In the genomic region with DNA sequence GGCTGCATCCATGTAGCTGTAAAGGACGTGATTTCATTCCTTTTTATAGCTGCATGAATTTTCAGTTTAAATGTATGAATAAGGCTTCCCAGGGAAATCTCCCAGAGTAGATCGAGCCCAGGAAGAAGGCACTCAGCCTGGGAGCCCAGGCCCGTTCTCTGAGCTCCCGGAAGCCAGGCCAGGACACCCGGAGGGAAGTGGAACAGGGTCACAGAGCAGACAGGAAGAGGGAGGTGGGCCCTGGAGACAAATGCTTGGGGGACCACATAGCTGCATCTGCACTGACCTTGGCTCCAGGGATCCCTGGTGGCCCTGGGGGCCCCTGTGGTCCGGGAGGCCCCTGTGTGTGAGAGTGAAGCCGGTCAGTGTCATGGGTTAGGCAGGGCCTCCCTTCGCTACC, we compare ENCODE assay signal across 20 cellular contexts. TPM values are rescaled to one million over a fixed set of nuclear protein-coding genes. Genes with fewer than 3 reads are reported as not detected.
DNase-seq lines count a peak whose midpoint lies in the region; ATAC-seq, FAIRE-seq and TF ChIP-seq lines count a peak whose summit lies in the region.
"Had no signal": no experiment of that assay in that cellular context is flagged by ENCODE, and none has a peak within 500 bp of the region (broad histone marks: within the 10 kb centered on the region; RNA-seq: fewer than 3 reads in every experiment).

No MANE protein-coding gene starts in this region.

- TF ChIP-seq POLR2A in HepG2 (IDR thresholded peaks at IDR 0.05; ENCODE audit: insufficient read depth in 1 of 2, low read depth in 2 of 2, low read length in 2 of 2), result no peak
- TF ChIP-seq POLR2A in thyroid gland (IDR thresholded peaks at IDR 0.05), result no peak

- ATAC-seq in HepG2 (no peak), GM21526 (IDR thresholded peaks at IDR 0.05; ENCODE audit: low FRiP score, unreplicated experiment) (no peak)
- no peak for ATAC-seq in stimulated activated effector memory CD8-positive, alpha-beta T cell treated with anti-CD3 and anti-CD28 coated beads, Interleukin-12 subunit alpha, Interleukin-12 subunit beta, amount 100 ng/mL, for 72 hours
- ATAC-seq: CD8-positive, alpha-beta T cell; K562 had no signal

- H3K27ac ChIP-seq in liver (ENCODE audit: low read depth in 1 of 2, low read length in 2 of 2) (no peak overlapping the region), HepG2 (ENCODE audit: extremely low read length, insufficient read depth, low read length) (no peak overlapping the region), OCI-LY7 (ENCODE audit: low read depth, low read length, poor library complexity, severe bottlenecking) (no peak overlapping the region), thyroid gland (peak overlapping the region in 1 of 3 donors; percentile 5)
- H3K27ac ChIP-seq: HL-60 had no signal

- POLR2A ChIA-PET in HepG2 (lab: Yijun Ruan, JAX), result no interaction called here
- POLR2A ChIA-PET in OCI-LY7 (lab: Charles Lee), result interaction anchor here (3.1 kb wide), 1 partner anchor 13 kb away, joined by 22 read pairs; no protein-coding TSS in a partner anchor

- TF ChIP-seq EP300 in HepG2 (IDR thresholded peaks at IDR 0.05; ENCODE audit: low read depth in 2 of 2, low read length in 2 of 2) (no peak), HepG2 (CRISPR knock-in tag; IDR thresholded peaks at IDR 0.05; ENCODE audit: borderline replicate concordance) (no peak)

- FAIRE-seq in HepG2 (lab: Jason Lieb, UNC), result no peak
- FAIRE-seq: D721Med, K562 had no signal

- in situ Hi-C loops in HepG2 (cut with HindIII; ENCODE audit: extremely low pct_ligation_motif_present, low pct_unique_long_range_greater_than_20kb), result no loop called here

- CTCF ChIA-PET in HepG2 (lab: Yijun Ruan, JAX; ENCODE audit: low intra/inter-chr PET ratio, low total read pairs) (no interaction called here), OCI-LY7 (lab: Charles Lee; ENCODE audit: unreplicated experiment) (no interaction called here)

- peaks cover 7% of the 10 kb centered on the region for H3K36me3 Mint-ChIP-seq in stimulated activated effector memory CD8-positive, alpha-beta T cell treated with anti-CD3 and anti-CD28 coated beads, Interleukin-12 subunit alpha, Interleukin-12 subunit beta, amount 100 ng/mL, for 72 hours
- H3K36me3 Mint-ChIP-seq: CD14-positive monocyte; CD8-positive, alpha-beta T cell had no signal

- H3K4me3 Mint-ChIP-seq in stimulated activated effector memory CD8-positive, alpha-beta T cell treated with anti-CD3 and anti-CD28 coated beads, Interleukin-12 subunit alpha, Interleukin-12 subunit beta, amount 100 ng/mL, for 72 hours, result no peak overlapping the region
- H3K4me3 Mint-ChIP-seq: CD14-positive monocyte; CD8-positive, alpha-beta T cell; H9 had no signal

- H3K9me3 ChIP-seq in liver (ENCODE audit: control insufficient read depth in 4 of 4, low read length in 3 of 4), result no peaks in the 10 kb centered on the region
- no peaks in the 10 kb centered on the region for H3K9me3 ChIP-seq in HepG2 (ENCODE audit: low read length)
- no peaks in the 10 kb centered on the region for H3K9me3 ChIP-seq in OCI-LY7 (ENCODE audit: low read length)
- H3K9me3 ChIP-seq in thyroid gland, result no peaks in the 10 kb centered on the region

- DNase-seq in HepG2 (ENCODE audit: low spot score), result no peak
- peak; percentile 31 for DNase-seq in OCI-LY7 (ENCODE audit: low spot score)
- no peak for DNase-seq in stimulated activated effector memory CD8-positive, alpha-beta T cell treated with anti-CD3 and anti-CD28 coated beads, Interleukin-12 subunit alpha, Interleukin-12 subunit beta, amount 100 ng/mL, for 72 hours (ENCODE audit: low spot score in 2 of 2)
- no peak for DNase-seq in thyroid gland
- DNase-seq in DMS79 treated with DMSO at 0.1 percent for 48 hours (lab: John Stamatoyannopoulos, UW), result no peak
- DNase-seq: ACHN; CD8-positive, alpha-beta T cell; COR-L47; DMS153; DND-41; GF-D8; GOT3; H9; Kasumi-1 had no signal

- TF ChIP-seq CTCF in liver (IDR thresholded peaks at IDR 0.05; ENCODE audit: low read depth, low read length, missing input control), result no peak
- TF ChIP-seq CTCF in HepG2 (CRISPR knock-in tag; IDR thresholded peaks at IDR 0.05), result no peak
- no peak for TF ChIP-seq CTCF in OCI-LY7 (conservative IDR thresholded peaks at IDR 0.05; ENCODE audit: low read length)
- no peak for TF ChIP-seq CTCF in thyroid gland (IDR thresholded peaks at IDR 0.05)

- H3K27me3 ChIP-seq in liver (ENCODE audit: control insufficient read depth in 4 of 4, insufficient read depth in 4 of 4, low read length in 3 of 4) (no peaks in the 10 kb centered on the region), HepG2 (ENCODE audit: control insufficient read depth in 1 of 2, insufficient read depth in 2 of 2, low read length in 2 of 2) (peaks cover 2 to 29% of the 10 kb centered on the region in 2 experiments; a peak in 3 of 5 replicates), thyroid gland (no peaks in the 10 kb centered on the region)

- intact Hi-C loops in HepG2 (cut with micrococcal nuclease; ENCODE audit: unreplicated experiment), result no loop called here
- intact Hi-C loops in OCI-LY7 (cut with micrococcal nuclease; ENCODE audit: unreplicated experiment), result no loop called here
- intact Hi-C loops in thyroid gland (cut with DNase I), result no loop called here

- 83% methylated on average over 8 of the region's 8 CpGs for WGBS in liver
- 40% methylated on average over 8 of the region's 8 CpGs for WGBS in HepG2 (ENCODE audit: low lambda C conversion rate)
- WGBS in thyroid gland, 2 donors, result 80 to 84% methylated on average over 8 of the region's 8 CpGs

- H3K9me3 Mint-ChIP-seq in stimulated activated effector memory CD8-positive, alpha-beta T cell treated with anti-CD3 and anti-CD28 coated beads, Interleukin-12 subunit alpha, Interleukin-12 subunit beta, amount 100 ng/mL, for 72 hours, result no peaks in the 10 kb centered on the region
- H3K9me3 Mint-ChIP-seq: CD14-positive monocyte; CD8-positive, alpha-beta T cell; H9 had no signal

- H3K79me2 ChIP-seq in HepG2 (ENCODE audit: insufficient read depth, low read length) (no peaks in the 10 kb centered on the region), OCI-LY7 (ENCODE audit: insufficient read depth, low read depth, low read length) (no peaks in the 10 kb centered on the region)

- TF ChIP-seq RAD21 in liver (IDR thresholded peaks at IDR 0.05) (no peak), HepG2 (CRISPR knock-in tag; IDR thresholded peaks at IDR 0.05) (no peak)

- BruUV-seq in HepG2 (replicated peaks; lab: Mats Ljungman, UMichigan), result no TSS peak
- BruUV-seq in OCI-LY7 (replicated peaks; lab: Mats Ljungman, UMichigan), result no TSS peak

- H3K4me1 Mint-ChIP-seq in stimulated activated effector memory CD8-positive, alpha-beta T cell treated with anti-CD3 and anti-CD28 coated beads, Interleukin-12 subunit alpha, Interleukin-12 subunit beta, amount 100 ng/mL, for 72 hours, result peaks cover 37% of the 10 kb centered on the region

- H3K36me3 ChIP-seq in liver (ENCODE audit: control insufficient read depth in 4 of 4, insufficient read depth in 3 of 4, low read depth in 1 of 4, low read length in 3 of 4), result no peaks in the 10 kb centered on the region
- H3K36me3 ChIP-seq in HepG2 (replicated peaks in 1 of 2; ENCODE audit: control insufficient read depth in 1 of 2, insufficient read depth in 2 of 2, low read length in 2 of 2), result no peaks in the 10 kb centered on the region
- no peaks in the 10 kb centered on the region for H3K36me3 ChIP-seq in OCI-LY7 (ENCODE audit: insufficient read depth, low read length)
- H3K36me3 ChIP-seq in thyroid gland, result no peaks in the 10 kb centered on the region

- H3K4me2 ChIP-seq in HepG2 (ENCODE audit: low read depth, low read length), result no peak overlapping the region
- peak overlapping the region; percentile 31; the same call in 1 of the 2 replicates for H3K4me2 ChIP-seq in OCI-LY7 (ENCODE audit: low read length)

- no peaks in the 10 kb centered on the region for H4K20me1 ChIP-seq in HepG2 (ENCODE audit: insufficient read depth, low read length)
- H4K20me1 ChIP-seq in OCI-LY7 (ENCODE audit: insufficient read depth, low read length), result no peaks in the 10 kb centered on the region

- peak overlapping the region; percentile 60 for H3K27ac Mint-ChIP-seq in stimulated activated effector memory CD8-positive, alpha-beta T cell treated with anti-CD3 and anti-CD28 coated beads, Interleukin-12 subunit alpha, Interleukin-12 subunit beta, amount 100 ng/mL, for 72 hours
- H3K27ac Mint-ChIP-seq: CD14-positive monocyte; CD8-positive, alpha-beta T cell; H9 had no signal

- peaks cover 0 to 11% (median 4%) of the 10 kb centered on the region in 4 donors for H3K4me1 ChIP-seq in liver (ENCODE audit: control insufficient read depth in 4 of 4, insufficient read depth in 4 of 4, low read length in 3 of 4)
- no peaks in the 10 kb centered on the region for H3K4me1 ChIP-seq in HepG2 (ENCODE audit: insufficient read depth, low read length)
- H3K4me1 ChIP-seq in OCI-LY7 (ENCODE audit: insufficient read depth, low read length, poor library complexity, severe bottlenecking), result peaks cover 24% of the 10 kb centered on the region
- peaks cover 6 to 17% of the 10 kb centered on the region in 2 donors for H3K4me1 ChIP-seq in thyroid gland

- no peaks in the 10 kb centered on the region for H3K9me2 ChIP-seq in OCI-LY7 (ENCODE audit: insufficient read depth, low read length)

- H2AFZ ChIP-seq in HepG2 (ENCODE audit: low read length) (no peak overlapping the region), OCI-LY7 (ENCODE audit: low read length) (peak overlapping the region; percentile 76)

- H3K4me3 ChIP-seq in liver (ENCODE audit: low read depth in 1 of 3, low read length in 3 of 3) (no peak overlapping the region), HepG2 (replicated peaks in 1 of 3; ENCODE audit: insufficient read depth in 1 of 3, low read depth in 2 of 3, low read length in 3 of 3) (no peak overlapping the region), OCI-LY7 (ENCODE audit: low read depth, low read length, poor library complexity, severe bottlenecking) (no peak overlapping the region), thyroid gland (replicated peaks in 1 of 3) (no peak overlapping the region)
- H3K4me3 ChIP-seq: K562 had no signal

- H3K9ac ChIP-seq in liver (ENCODE audit: low read depth in 1 of 2, low read length in 2 of 2), result no peak overlapping the region
- no peak overlapping the region for H3K9ac ChIP-seq in HepG2 (ENCODE audit: insufficient read depth, low read depth, low read length)

RNA-seq across cellular contexts. Expression of a gene that starts 19.7 kb away (rescaled TPM):
- total RNA-seq in liver (100 to 1,000 TPM in 1 of 2 donors, 10 to 100 TPM in 1; 25.6 to 103 TPM), HepG2 (2016; rRNA removed; fragmentation: Illumina TruSeq; extraction: Trizol) (6.5 and 18.0 TPM in 2 replicates), OCI-LY7 (2022) (139 and 146 TPM in 2 replicates), thyroid gland (10 to 100 TPM; 61.7 to 90.9 (median 76.0) TPM)
- polyA plus RNA-seq in liver (10 to 100 TPM; 38.3 to 51.7 TPM), HepG2 (2011; rRNA removed) (78.6 and 94.3 TPM in 2 replicates)
- 9.3 and 10.3 TPM in 2 replicates for total RNA-seq in HepG2 (2016; cell fraction: cytosol; rRNA removed; fragmentation: Illumina TruSeq; extraction: Trizol; ENCODE audit: low read depth)
- total RNA-seq in HepG2 (2016; cell fraction: insoluble cytoplasmic fraction; rRNA removed; fragmentation: Illumina TruSeq; extraction: Trizol), result 6.3 and 18.2 TPM in 2 replicates
- total RNA-seq in HepG2 (2016; cell fraction: membrane; rRNA removed; fragmentation: Illumina TruSeq; extraction: Trizol), result 12.3 and 14.3 TPM in 2 replicates
- total RNA-seq in HepG2 (2016; cell fraction: nucleus; rRNA removed; fragmentation: Illumina TruSeq; extraction: Trizol), result 28.0 and 31.5 TPM in 2 replicates
- 35.8 and 36.7 TPM in 2 replicates for polyA plus RNA-seq in HepG2 (2011; cell fraction: cytosol; rRNA removed)
- polyA plus RNA-seq in HepG2 (2011; cell fraction: nucleus; rRNA removed), result 312 and 345 TPM in 2 replicates
- 25.4 and 34.0 TPM in 2 replicates for polyA plus RNA-seq in HepG2 (2012)
- 6.9 and 8.7 TPM in 2 replicates for polyA plus RNA-seq in HepG2 (2016; cell fraction: cytosol; fragmentation: Illumina TruSeq; extraction: Trizol; ENCODE audit: low read depth)
- polyA plus RNA-seq in HepG2 (2016; cell fraction: insoluble cytoplasmic fraction; fragmentation: Illumina TruSeq; extraction: Trizol; ENCODE audit: low read depth), result 6.1 and 7.0 TPM in 2 replicates
- polyA plus RNA-seq in HepG2 (2016; cell fraction: membrane; fragmentation: Illumina TruSeq; extraction: Trizol; ENCODE audit: low read depth), result 9.0 and 11.2 TPM in 2 replicates
- 47.5 and 57.4 TPM in 2 replicates for polyA plus RNA-seq in HepG2 (2016; cell fraction: nucleus; fragmentation: Illumina TruSeq; extraction: Trizol; ENCODE audit: insufficient read depth, low read depth)
- polyA minus RNA-seq in HepG2 (2011; rRNA and poly(A)+ RNA removed; ENCODE audit: low replicate concordance), result 97.9 and 139 TPM in 2 replicates
- 10.3 and 11.5 TPM in 2 replicates for polyA minus RNA-seq in HepG2 (2011; cell fraction: cytosol; rRNA and poly(A)+ RNA removed)
- 134 and 154 TPM in 2 replicates for polyA minus RNA-seq in HepG2 (2011; cell fraction: nucleus; rRNA and poly(A)+ RNA removed)
- 69.7 and 86.3 TPM in 2 replicates for total RNA-seq in OCI-LY7 (2014; rRNA removed; shearing (Covaris generic))

RNA-seq across cellular contexts. Expression of a gene that starts 47.9 kb away (rescaled TPM):
- total RNA-seq in liver, result 10 to 100 TPM; 41.4 to 59.4 TPM
- polyA plus RNA-seq in liver, result 10 to 100 TPM; 33.7 to 66.3 TPM
- 111 and 132 TPM in 2 replicates for total RNA-seq in HepG2 (2016; rRNA removed; fragmentation: Illumina TruSeq; extraction: Trizol)
- total RNA-seq in HepG2 (2016; cell fraction: cytosol; rRNA removed; fragmentation: Illumina TruSeq; extraction: Trizol; ENCODE audit: low read depth), result 12.0 and 13.3 TPM in 2 replicates
- 110 and 122 TPM in 2 replicates for total RNA-seq in HepG2 (2016; cell fraction: insoluble cytoplasmic fraction; rRNA removed; fragmentation: Illumina TruSeq; extraction: Trizol)
- 37.5 and 44.0 TPM in 2 replicates for total RNA-seq in HepG2 (2016; cell fraction: membrane; rRNA removed; fragmentation: Illumina TruSeq; extraction: Trizol)
- total RNA-seq in HepG2 (2016; cell fraction: nucleus; rRNA removed; fragmentation: Illumina TruSeq; extraction: Trizol), result 54.8 and 64.8 TPM in 2 replicates
- 46.1 and 62.6 TPM in 2 replicates for polyA plus RNA-seq in HepG2 (2011; rRNA removed)
- polyA plus RNA-seq in HepG2 (2011; cell fraction: cytosol; rRNA removed), result 52.5 and 54.6 TPM in 2 replicates
- polyA plus RNA-seq in HepG2 (2011; cell fraction: nucleus; rRNA removed), result 28.6 and 30.1 TPM in 2 replicates
- polyA plus RNA-seq in HepG2 (2012), result 55.4 and 68.0 TPM in 2 replicates
- polyA plus RNA-seq in HepG2 (2016; cell fraction: cytosol; fragmentation: Illumina TruSeq; extraction: Trizol; ENCODE audit: low read depth), result 12.0 and 13.6 TPM in 2 replicates
- polyA plus RNA-seq in HepG2 (2016; cell fraction: insoluble cytoplasmic fraction; fragmentation: Illumina TruSeq; extraction: Trizol; ENCODE audit: low read depth), result 241 and 256 TPM in 2 replicates
- polyA plus RNA-seq in HepG2 (2016; cell fraction: membrane; fragmentation: Illumina TruSeq; extraction: Trizol; ENCODE audit: low read depth), result 36.3 and 40.6 TPM in 2 replicates
- 151 and 157 TPM in 2 replicates for polyA plus RNA-seq in HepG2 (2016; cell fraction: nucleus; fragmentation: Illumina TruSeq; extraction: Trizol; ENCODE audit: insufficient read depth, low read depth)
- polyA minus RNA-seq in HepG2 (2011; rRNA and poly(A)+ RNA removed; ENCODE audit: low replicate concordance), result 17.1 and 71.1 TPM in 2 replicates
- 15.4 and 24.9 TPM in 2 replicates for polyA minus RNA-seq in HepG2 (2011; cell fraction: cytosol; rRNA and poly(A)+ RNA removed)
- polyA minus RNA-seq in HepG2 (2011; cell fraction: nucleus; rRNA and poly(A)+ RNA removed), result 26.0 and 31.3 TPM in 2 replicates
- total RNA-seq in OCI-LY7 (2014; rRNA removed; shearing (Covaris generic)), result 146 and 184 TPM in 2 replicates
- 326 and 350 TPM in 2 replicates for total RNA-seq in OCI-LY7 (2022)
- 100 to 1,000 TPM in 2 of 4 donors, 10 to 100 TPM in 2; 65.0 to 111 (median 90.4) TPM for total RNA-seq in thyroid gland
